ENCODE assay signal across 21 cellular contexts in the genomic region with DNA sequence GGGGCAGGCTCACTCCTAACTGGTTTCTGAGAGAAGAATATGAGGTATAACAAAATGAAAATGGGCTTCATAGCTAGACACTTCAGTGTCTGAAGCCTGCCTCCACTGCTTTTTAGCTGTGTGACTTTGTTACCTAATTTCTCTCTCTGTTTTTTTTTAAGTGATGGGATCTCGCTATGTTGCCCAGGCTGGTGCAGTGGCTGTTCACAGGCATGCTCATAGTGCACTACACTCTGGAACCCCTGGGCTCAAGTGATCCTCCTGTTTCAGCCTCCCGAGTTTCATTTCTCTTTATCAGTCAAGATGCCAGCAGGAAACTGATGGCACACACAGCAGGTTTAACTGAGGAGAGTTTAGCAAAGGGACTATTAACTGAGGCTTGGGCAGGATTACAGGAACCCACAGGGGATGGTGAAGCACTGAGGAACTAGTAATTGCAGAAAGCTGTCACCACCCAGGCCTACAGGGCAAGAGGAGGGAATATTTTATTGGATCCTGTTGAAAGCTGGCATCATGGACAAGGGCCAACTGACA.
"Had no signal": no experiment of that assay in that cellular context is flagged by ENCODE, and none has a peak within 500 bp of the region (broad histone marks: within the 10 kb centered on the region; RNA-seq: fewer than 3 reads in every experiment).

No MANE protein-coding gene starts in this region.

- FAIRE-seq: HTR-8/SVneo, RCC 7860 had no signal

- H3K27ac ChIP-seq: HL-60, KMS-11, RWPE1 had no signal

- H3K4me2 ChIP-seq: KMS-11 had no signal

- H3K9ac ChIP-seq: KMS-11 had no signal

- DNase-seq: Kasumi-1, MM.1S, NCI-H1048, NCI-H1105, NCI-H1417, NCI-H1436 treated with DMSO at 0.1 percent for 48 hours, NCI-H1694, NCI-H187 treated with DMSO at 0.1 percent for 48 hours, NCI-H2029 treated with DMSO at 0.1 percent for 48 hours, NCI-H2171 treated with DMSO at 0.1 percent for 48 hours, NCI-H2227 treated with DMSO at 0.1 percent for 48 hours, NCI-H524, NCI-H526 treated with DMSO at 0.1 percent for 48 hours, NCI-H774, SHP77 had no signal

- ATAC-seq: SK-N-SH treated with all-trans-retinoic acid at 6 μM for 48 hours had no signal
